Comparison of ENCODE assay signal across 11 cellular contexts in genomic region chr16:56582911-56583310, GRCh38. TPM values are rescaled to one million over a fixed set of nuclear protein-coding genes. Genes with fewer than 3 reads are reported as not detected.
DNase-seq lines count a peak whose midpoint lies in the region; ATAC-seq, FAIRE-seq and TF ChIP-seq lines count a peak whose summit lies in the region.
"Not testable (repeated sequence)": the region's sequence is repeated elsewhere in the genome, so short reads cannot be mapped to it uniquely, and the experiment has no call there.
"Had no signal": no experiment of that assay in that cellular context is flagged by ENCODE, and none has a peak within 500 bp of the region (broad histone marks: within the 10 kb centered on the region; RNA-seq: fewer than 3 reads in every experiment).

No MANE protein-coding gene starts in this region.

- H3K27ac ChIP-seq in angular gyrus (ENCODE audit: low read depth, low read length): peak overlapping the region; percentile 35

- not testable (repeated sequence) for H3K4me3 Mint-ChIP-seq in T-helper 17 cell; osteocyte (ENCODE audit: unreplicated experiment)

- H3K4me1 Mint-ChIP-seq in T-helper 17 cell; osteocyte (ENCODE audit: unreplicated experiment): not testable (repeated sequence)

- not testable (repeated sequence) for ATAC-seq in T-helper 17 cell

- H3K27me3 Mint-ChIP-seq in T-helper 17 cell (peaks cover 36% of the 10 kb centered on the region), osteocyte (ENCODE audit: unreplicated experiment) (peaks cover 27% of the 10 kb centered on the region)

- TF ChIP-seq CTCF in fibroblast of villous mesenchyme (IDR thresholded peaks at IDR 0.05; ENCODE audit: insufficient read depth, low read depth, low read length); osteocyte (IDR thresholded peaks at IDR 0.05): not testable (repeated sequence)

- not testable (repeated sequence) for H3K9me3 ChIP-seq in T-helper 17 cell (ENCODE audit: control insufficient read depth, low read length, poor library complexity, severe bottlenecking)

- not testable (repeated sequence) for H3K36me3 Mint-ChIP-seq in T-helper 17 cell (ENCODE audit: low read depth); osteocyte (ENCODE audit: unreplicated experiment)

- not testable (repeated sequence) for DNase-seq in HTR-8/SVneo (ENCODE audit: insufficient read length, low spot score); T-helper 17 cell; osteocyte (ENCODE audit: extremely low spot score, unreplicated experiment)
- peak; percentile 6 for DNase-seq in fibroblast of villous mesenchyme (ENCODE audit: low read depth)

- H3K27ac Mint-ChIP-seq in T-helper 17 cell (peak overlapping the region; percentile 1), osteocyte (ENCODE audit: unreplicated experiment) (peak overlapping the region; percentile 75)

- FAIRE-seq in HTR-8/SVneo (lab: Jason Lieb, UNC): peak; percentile 89

- not testable (repeated sequence) for H3K9me3 Mint-ChIP-seq in osteocyte (ENCODE audit: unreplicated experiment)

- not testable (repeated sequence) for H3K4me3 ChIP-seq in fibroblast of villous mesenchyme (ENCODE audit: low read depth, low read length)

RNA-seq across cellular contexts. Expression of gene MT3, which starts 6.4 kb away (rescaled TPM):
- total RNA-seq in T-helper 17 cell (not detected), fibroblast of villous mesenchyme (not detected in 2 replicates), osteocyte (not detected in 2 replicates)
- total RNA-seq: A172, B cell, Caco-2, Calu3 had no signal

RNA-seq across cellular contexts. Expression of gene MT4, which starts 18.0 kb away (rescaled TPM):
- not detected for total RNA-seq in T-helper 17 cell
- not detected in 2 replicates for total RNA-seq in fibroblast of villous mesenchyme
- not detected in 2 replicates for total RNA-seq in osteocyte
- total RNA-seq: A172; B cell; Caco-2; Calu3; CD4-positive, alpha-beta T cell; CD8-positive, alpha-beta T cell had no signal

RNA-seq across cellular contexts. Expression of gene MT2A, which starts 25.5 kb away (rescaled TPM):
- total RNA-seq in T-helper 17 cell: 10 to 100 TPM; 36.4 to 43.4 TPM
- total RNA-seq in fibroblast of villous mesenchyme: 21.2 and 76.0 TPM in 2 replicates
- total RNA-seq in osteocyte: 384 and 419 TPM in 2 replicates

RNA-seq across cellular contexts. Expression of gene MT1E, which starts 42.7 kb away (rescaled TPM):
- total RNA-seq in T-helper 17 cell: 1 to 10 TPM; 1.9 to 8.7 TPM
- 21.6 and 108 TPM in 2 replicates for total RNA-seq in fibroblast of villous mesenchyme
- 37.5 and 43.6 TPM in 2 replicates for total RNA-seq in osteocyte
- total RNA-seq: A172, B cell, Calu3 had no signal

RNA-seq across cellular contexts. Expression of gene MT1M, which starts 49.5 kb away (rescaled TPM):
- total RNA-seq in T-helper 17 cell: not detected
- 1.3 TPM in 1 of 2 replicates, not detected in the other for total RNA-seq in fibroblast of villous mesenchyme
- 0.44 and 1.2 TPM in 2 replicates for total RNA-seq in osteocyte
- total RNA-seq: A172; B cell; Caco-2; Calu3; CD4-positive, alpha-beta T cell; CD8-positive, alpha-beta T cell had no signal
